18 cellular contexts compared by ENCODE assay signal in the genomic region with DNA sequence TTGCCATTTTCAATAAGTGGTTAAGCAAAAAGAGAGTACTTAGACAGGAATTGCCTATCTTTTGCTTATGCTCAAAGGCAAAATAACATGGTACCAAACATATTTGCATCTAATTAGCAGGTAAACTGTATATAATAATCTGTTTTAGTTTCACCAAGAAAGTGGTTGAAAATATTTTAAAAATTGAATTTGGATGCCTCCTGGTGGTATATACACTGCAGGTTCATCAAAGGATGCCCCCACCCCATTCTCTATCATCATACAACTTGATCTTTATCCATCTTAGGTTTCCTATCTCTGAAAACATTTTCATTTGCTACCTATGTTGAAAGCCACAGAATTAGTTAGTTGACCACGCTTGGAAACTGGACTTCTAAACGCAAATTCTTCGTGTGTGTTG. TPM values are rescaled to one million over a fixed set of nuclear protein-coding genes. Genes with fewer than 3 reads are reported as not detected.
DNase-seq lines count a peak whose midpoint lies in the region; ATAC-seq and TF ChIP-seq lines count a peak whose summit lies in the region.
"Had no signal": no experiment of that assay in that cellular context is flagged by ENCODE, and none has a peak within 500 bp of the region (broad histone marks: within the 10 kb centered on the region; RNA-seq: fewer than 3 reads in every experiment).

No MANE protein-coding gene starts in this region.

- H3K27ac ChIP-seq in H9 (ENCODE audit: insufficient read length, low read depth, low read length), result no peak overlapping the region
- H3K27ac ChIP-seq in endodermal cell (ENCODE audit: low read depth, low read length), result no peak overlapping the region
- no peak overlapping the region for H3K27ac ChIP-seq in parathyroid adenoma

- H3K79me2 ChIP-seq in H9 (ENCODE audit: insufficient read depth, low read length), result no peaks in the 10 kb centered on the region
- no peaks in the 10 kb centered on the region for H3K79me2 ChIP-seq in parathyroid adenoma

- no peak overlapping the region for H2AK5ac ChIP-seq in H9 (ENCODE audit: insufficient read length, low read length)

- H3K9me3 Mint-ChIP-seq in H9, result peaks cover 0 to 10% of the 10 kb centered on the region in 2 experiments; a peak in 1 of 5 replicates
- peaks cover 4% of the 10 kb centered on the region for H3K9me3 Mint-ChIP-seq in endodermal cell

- H3K4me2 ChIP-seq in H9 (ENCODE audit: insufficient read depth, insufficient read length, low read length) (no peak overlapping the region), parathyroid adenoma (ENCODE audit: low read length) (no peak overlapping the region)
- H3K4me2 ChIP-seq: SK-N-SH had no signal

- H3K36me3 Mint-ChIP-seq in H9 (ENCODE audit: insufficient read depth in 1 of 3, low read depth in 3 of 3) (peaks cover 0 to 11% (median 8%) of the 10 kb centered on the region in 3 experiments; a peak in 4 of 7 replicates), endodermal cell (ENCODE audit: low read depth) (no peaks in the 10 kb centered on the region)

- H3K27me3 Mint-ChIP-seq in H9 (ENCODE audit: low read depth) (no peaks in the 10 kb centered on the region), endodermal cell (ENCODE audit: insufficient read depth) (no peaks in the 10 kb centered on the region)

- H3K23me2 ChIP-seq in H9 (ENCODE audit: insufficient read length, low read depth, low read length, poor library complexity, severe bottlenecking), result no peaks in the 10 kb centered on the region

- no peak overlapping the region for H4K5ac ChIP-seq in H9 (ENCODE audit: insufficient read length, low read depth, low read length)

- no peak overlapping the region for H3K4ac ChIP-seq in H9 (ENCODE audit: low read depth, low read length)

- no peak overlapping the region for H3K4me3 ChIP-seq in endodermal cell (ENCODE audit: low read length)
- no peak overlapping the region for H3K4me3 ChIP-seq in parathyroid adenoma (ENCODE audit: low read depth, low read length)
- H3K4me3 ChIP-seq in H7 (ENCODE audit: insufficient read depth, low read depth, low read length), result no peak overlapping the region
- H3K4me3 ChIP-seq: GM12878 had no signal

- no peak overlapping the region for H3K4me3 Mint-ChIP-seq in H9
- no peak overlapping the region for H3K4me3 Mint-ChIP-seq in endodermal cell

- H2BK5ac ChIP-seq in H9 (ENCODE audit: insufficient read length, low read length), result no peak overlapping the region

- H2BK15ac ChIP-seq in H9 (ENCODE audit: low read depth, low read length), result no peak overlapping the region

- H4K91ac ChIP-seq in H9 (ENCODE audit: insufficient read length, low read depth, low read length), result no peak overlapping the region

- H3K27ac Mint-ChIP-seq in H9, result no peak overlapping the region
- H3K27ac Mint-ChIP-seq in endodermal cell, result no peak overlapping the region

- H4K8ac ChIP-seq in H9 (replicated peaks; ENCODE audit: insufficient read length, low read depth, low read length), result no peak overlapping the region

- no peak for ATAC-seq in GM18498 (IDR thresholded peaks at IDR 0.05; ENCODE audit: unreplicated experiment)
- ATAC-seq: GM12878 had no signal

- H4K20me1 ChIP-seq in H9 (ENCODE audit: control insufficient read depth, insufficient read depth, insufficient read length), result no peaks in the 10 kb centered on the region

- no peaks in the 10 kb centered on the region for H3K79me1 ChIP-seq in H9 (ENCODE audit: insufficient read depth, low read depth, low read length, poor library complexity, severe bottlenecking)

- H3K9me3 ChIP-seq in H9 (ENCODE audit: control insufficient read depth, low read depth, low read length), result no peaks in the 10 kb centered on the region
- H3K9me3 ChIP-seq in endodermal cell (ENCODE audit: control insufficient read depth, low read length), result no peaks in the 10 kb centered on the region
- H3K9me3 ChIP-seq in parathyroid adenoma (ENCODE audit: control insufficient read depth, low read length), result no peaks in the 10 kb centered on the region
- H3K9me3 ChIP-seq: SK-N-SH had no signal

- no peak overlapping the region for H3K14ac ChIP-seq in H9 (ENCODE audit: insufficient read depth, low read length)

- H3K9ac ChIP-seq in H9 (ENCODE audit: extremely low read depth, insufficient read length, low read length), result no peak overlapping the region
- no peak overlapping the region for H3K9ac ChIP-seq in endodermal cell (ENCODE audit: extremely low read depth, low read length, poor library complexity, severe bottlenecking)
- no peak overlapping the region for H3K9ac ChIP-seq in parathyroid adenoma
- H3K9ac ChIP-seq: SK-N-SH had no signal

- H3T11ph ChIP-seq in H9 (ENCODE audit: low read length), result no peak overlapping the region

- H2BK12ac ChIP-seq in H9 (ENCODE audit: insufficient read length, low read depth, low read length), result no peak overlapping the region

- no CpG with 5 or more reads among the region's 3 CpGs for WGBS in H9 (ENCODE audit: extremely low coverage, insufficient read length, low lambda C conversion rate)
- 94 to 100% methylated on average over 1 to 3 of the region's 3 CpGs for WGBS in endodermal cell (ENCODE audit: insufficient coverage in 1 of 2, insufficient read length in 1 of 2), 2 experiments

- no peak overlapping the region for H2BK20ac ChIP-seq in H9 (ENCODE audit: low read depth, low read length, poor library complexity, severe bottlenecking)

- no peak overlapping the region for H3K18ac ChIP-seq in H9 (ENCODE audit: insufficient read length, low read depth, low read length)

- H3K4me1 Mint-ChIP-seq in H9 (no peaks in the 10 kb centered on the region), endodermal cell (no peaks in the 10 kb centered on the region)

- no peaks in the 10 kb centered on the region for H3K36me3 ChIP-seq in endodermal cell (ENCODE audit: control insufficient read depth, insufficient read depth, low read length)
- no peaks in the 10 kb centered on the region for H3K36me3 ChIP-seq in parathyroid adenoma (ENCODE audit: control insufficient read depth, insufficient read depth, low read length)
- H3K36me3 ChIP-seq in H7 (replicated peaks; ENCODE audit: control insufficient read depth, insufficient read depth, low read length), result no peaks in the 10 kb centered on the region

- no peak overlapping the region for H3K56ac ChIP-seq in H9 (ENCODE audit: insufficient read length, low read depth, low read length)

- H3K4me1 ChIP-seq in H9 (ENCODE audit: insufficient read depth, low read length), result no peaks in the 10 kb centered on the region
- no peaks in the 10 kb centered on the region for H3K4me1 ChIP-seq in endodermal cell (ENCODE audit: control insufficient read depth, insufficient read depth, low read length)
- H3K4me1 ChIP-seq in parathyroid adenoma, result peaks cover 5% of the 10 kb centered on the region

- H2AFZ ChIP-seq in H9 (ENCODE audit: low read length) (no peak overlapping the region), parathyroid adenoma (no peak overlapping the region)

- H3K23ac ChIP-seq in H9 (ENCODE audit: insufficient read length, low read depth, low read length), result no peak overlapping the region

- peak; percentile 24; the same call in 1 of the 3 replicates for TF ChIP-seq CTCF in H9 (conservative IDR thresholded peaks at IDR 0.05)
- TF ChIP-seq CTCF in endodermal cell (conservative IDR thresholded peaks at IDR 0.05), result peak; percentile 37
- TF ChIP-seq CTCF in parathyroid adenoma (IDR thresholded peaks at IDR 0.05), result peak; percentile 18

- H3K27me3 ChIP-seq in H9 (ENCODE audit: insufficient read depth, low read length) (no peaks in the 10 kb centered on the region), endodermal cell (ENCODE audit: control insufficient read depth, insufficient read depth, low read length, poor library complexity, severe bottlenecking) (no peaks in the 10 kb centered on the region), parathyroid adenoma (ENCODE audit: control insufficient read depth, insufficient read depth, low read length) (no peaks in the 10 kb centered on the region), H7 (ENCODE audit: control insufficient read depth, insufficient read depth, low read length) (no peaks in the 10 kb centered on the region)

- DNase-seq in H9 (no peak), M059J (ENCODE audit: low read depth) (peak; percentile 24), endodermal cell (no peak), D341Med (ENCODE audit: low spot score) (no peak), H7 (no peak)
- DNase-seq: ACHN, DMS153, GF-D8, MV-4-11, NCI-H1417, NCI-H2081, NCI-H2171 treated with DMSO at 0.1 percent for 48 hours, NCI-H446, SHP77 treated with DMSO at 0.1 percent for 48 hours, SK-N-SH had no signal

- H2BK120ac ChIP-seq in H9 (ENCODE audit: low read depth, low read length, poor library complexity, severe bottlenecking), result no peak overlapping the region

RNA-seq across cellular contexts. Expression of a gene that starts 47.0 kb away (rescaled TPM):
- total RNA-seq in H9 (2021), result not detected in 2 replicates
- 0.12 and 0.59 TPM in 2 replicates for total RNA-seq in M059J (2014; rRNA removed; shearing (Covaris generic))
- not detected for total RNA-seq in endodermal cell
- not detected for polyA plus RNA-seq in endodermal cell (2013, experiment 1 of 2)
- polyA plus RNA-seq in endodermal cell (2013, experiment 2 of 2), result not detected
- not detected in 2 replicates for total RNA-seq in H7 (2014; rRNA removed; shearing (Covaris generic))
- total RNA-seq: GM12878 had no signal
- polyA plus RNA-seq: GM12878, SK-N-SH had no signal
